Comparison of ENCODE assay signal across 17 cellular contexts in the genomic region with DNA sequence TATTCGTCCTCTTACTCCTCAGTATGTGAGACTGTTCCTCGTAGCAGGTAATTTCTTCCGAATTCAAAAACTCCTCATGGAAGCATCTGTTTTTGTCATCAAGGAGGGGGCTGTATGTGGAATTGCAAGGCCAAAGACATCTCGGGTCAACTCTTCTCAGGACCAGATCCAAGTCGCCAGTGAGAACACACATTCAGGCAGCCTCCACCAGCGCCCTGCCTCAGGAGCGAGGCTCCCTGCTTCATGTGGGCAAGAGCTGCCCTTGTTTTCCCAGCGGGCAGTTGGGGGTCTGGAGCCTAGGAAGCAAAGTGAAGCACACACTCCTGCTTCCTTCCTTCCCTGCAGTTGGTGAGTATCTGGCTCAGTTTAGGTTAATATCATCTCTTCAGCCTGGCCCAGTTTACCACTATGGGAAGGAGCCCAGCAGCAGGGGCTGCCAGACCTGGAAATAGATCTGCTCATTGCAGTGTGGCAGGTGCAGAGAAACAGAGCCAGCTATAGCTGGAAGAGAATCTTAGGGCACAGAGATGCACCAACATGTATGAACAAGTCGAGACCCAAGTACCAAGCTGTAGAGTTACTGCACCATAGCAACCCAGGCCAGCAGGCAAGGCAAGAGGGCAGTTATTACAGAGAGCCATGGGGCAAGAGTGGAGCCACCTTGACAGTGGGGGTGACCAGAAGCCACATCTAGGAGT. TPM values are rescaled to one million over a fixed set of nuclear protein-coding genes. Genes with fewer than 3 reads are reported as not detected.
DNase-seq lines count a peak whose midpoint lies in the region; ATAC-seq and TF ChIP-seq lines count a peak whose summit lies in the region.
"Had no signal": no experiment of that assay in that cellular context is flagged by ENCODE, and none has a peak within 500 bp of the region (broad histone marks: within the 10 kb centered on the region; RNA-seq: fewer than 3 reads in every experiment).

No MANE protein-coding gene starts in this region.

- H3K27ac ChIP-seq in neutrophil, result peak overlapping the region; percentile 99
- H3K27ac ChIP-seq: A549, neural progenitor cell had no signal

- no peaks in the 10 kb centered on the region for H3K27me3 Mint-ChIP-seq in activated CD4-positive, alpha-beta T cell treated with anti-CD3 and anti-CD28 coated beads, Interleukin-2, amount 10 ng/mL, durations not matched to agents 24 days and 14 days
- no peaks in the 10 kb centered on the region for H3K27me3 Mint-ChIP-seq in brain

- H3K9me3 ChIP-seq in neutrophil, result no peaks in the 10 kb centered on the region
- H3K9me3 ChIP-seq: A549, adrenal gland, upper lobe of left lung had no signal

- peaks cover 31% of the 10 kb centered on the region for H3K4me1 Mint-ChIP-seq in activated CD4-positive, alpha-beta T cell treated with anti-CD3 and anti-CD28 coated beads, Interleukin-2, amount 10 ng/mL, durations not matched to agents 24 days and 14 days
- no peaks in the 10 kb centered on the region for H3K4me1 Mint-ChIP-seq in brain
- H3K4me1 Mint-ChIP-seq: neural progenitor cell had no signal

- TF ChIP-seq CTCF in brain (conservative IDR thresholded peaks at IDR 0.05) (no peak), neutrophil (IDR thresholded peaks at IDR 0.05) (no peak)

- H3K9me3 Mint-ChIP-seq in activated CD4-positive, alpha-beta T cell treated with anti-CD3 and anti-CD28 coated beads, Interleukin-2, amount 10 ng/mL, durations not matched to agents 24 days and 14 days, result peaks cover 2% of the 10 kb centered on the region
- peaks cover 0 to 2% (median 0%) of the 10 kb centered on the region in 5 experiments for H3K9me3 Mint-ChIP-seq in brain
- H3K9me3 Mint-ChIP-seq: neural progenitor cell had no signal

- no peak overlapping the region for H3K4me3 ChIP-seq in neutrophil (ENCODE audit: low read depth in 1 of 2, low read length in 1 of 2)
- H3K4me3 ChIP-seq: A549, adrenal gland, neural progenitor cell, upper lobe of left lung had no signal

- no peaks in the 10 kb centered on the region for H3K27me3 ChIP-seq in neutrophil
- H3K27me3 ChIP-seq: adrenal gland, neural progenitor cell, upper lobe of left lung had no signal

- no peak overlapping the region for H3K4me3 Mint-ChIP-seq in activated CD4-positive, alpha-beta T cell treated with anti-CD3 and anti-CD28 coated beads, Interleukin-2, amount 10 ng/mL, durations not matched to agents 24 days and 14 days
- no peak overlapping the region for H3K4me3 Mint-ChIP-seq in brain
- H3K4me3 Mint-ChIP-seq: neural progenitor cell had no signal

- peak overlapping the region; percentile 53 for H3K27ac Mint-ChIP-seq in activated CD4-positive, alpha-beta T cell treated with anti-CD3 and anti-CD28 coated beads, Interleukin-2, amount 10 ng/mL, durations not matched to agents 24 days and 14 days
- H3K27ac Mint-ChIP-seq in brain, result peak overlapping the region in 3 of 5 experiments; percentile 42 to 89 (median 48)
- H3K27ac Mint-ChIP-seq: neural progenitor cell had no signal

- peaks cover 59 to 67% of the 10 kb centered on the region in 2 experiments for H3K4me1 ChIP-seq in neutrophil (ENCODE audit: control insufficient read depth in 1 of 2, insufficient read depth in 1 of 2, low read depth in 1 of 2, low read length in 1 of 2)
- H3K4me1 ChIP-seq: A549, neural progenitor cell had no signal

- ATAC-seq in GM18505 (IDR thresholded peaks at IDR 0.05; ENCODE audit: unreplicated experiment), result no peak
- ATAC-seq: HCT116, left lobe of liver had no signal

- no peak for TF ChIP-seq POLR2A in GM18505 (IDR thresholded peaks at IDR 0.05; ENCODE audit: borderline replicate concordance, extremely low read depth, insufficient read depth, insufficient read length)

- H3K36me3 Mint-ChIP-seq in activated CD4-positive, alpha-beta T cell treated with anti-CD3 and anti-CD28 coated beads, Interleukin-2, amount 10 ng/mL, durations not matched to agents 24 days and 14 days (ENCODE audit: low read depth), result peaks cover 14% of the 10 kb centered on the region
- no peaks in the 10 kb centered on the region for H3K36me3 Mint-ChIP-seq in brain

- no peaks in the 10 kb centered on the region for H3K36me3 ChIP-seq in neutrophil
- H3K36me3 ChIP-seq: adrenal gland, neural progenitor cell had no signal

- DNase-seq in activated CD4-positive, alpha-beta T cell treated with anti-CD3 and anti-CD28 coated beads, Interleukin-2, amount 10 ng/mL, durations not matched to agents 24 days and 14 days, result no peak
- DNase-seq in activated CD4-positive, alpha-beta T cell treated with anti-CD3 and anti-CD28 coated beads, Interleukin-2, amount 50 U/mL, for 48 hours, result no peak
- DNase-seq in NCI-H2196 (lab: John Stamatoyannopoulos, UW; ENCODE audit: unreplicated experiment), result peak; percentile 66
- DNase-seq in putamen (ENCODE audit: low spot score), result no peak
- no peak for DNase-seq in T1000 (lab: John Stamatoyannopoulos, UW)
- DNase-seq: adrenal gland, DND-41, foreskin melanocyte, NCI-H1092 treated with DMSO at 0.1 percent for 48 hours had no signal

- intact Hi-C loops in activated CD4-positive, alpha-beta T cell treated with anti-CD3 and anti-CD28 coated beads, Interleukin-2, amount 10 ng/mL, durations not matched to agents 24 days and 14 days (cut with micrococcal nuclease), result no loop called here

RNA-seq across cellular contexts. Expression of a gene that starts 25.3 kb away (rescaled TPM):
- 31.6 and 33.1 TPM in 2 replicates for total RNA-seq in activated CD4-positive, alpha-beta T cell treated with anti-CD3 and anti-CD28 coated beads, Interleukin-2, amount 10 ng/mL, durations not matched to agents 24 days and 14 days
- 52.5 TPM for polyA plus RNA-seq in brain (ENCODE audit: insufficient read depth, low read depth, low replicate concordance)

RNA-seq across cellular contexts. Expression of a gene that starts 25.5 kb away (rescaled TPM):
- 105 and 110 TPM in 2 replicates for total RNA-seq in activated CD4-positive, alpha-beta T cell treated with anti-CD3 and anti-CD28 coated beads, Interleukin-2, amount 10 ng/mL, durations not matched to agents 24 days and 14 days
- 58.6 TPM for polyA plus RNA-seq in brain (ENCODE audit: insufficient read depth, low read depth, low replicate concordance)

RNA-seq across cellular contexts. Expression of a gene that starts 31.9 kb away (rescaled TPM):
- 212 and 217 TPM in 2 replicates for total RNA-seq in activated CD4-positive, alpha-beta T cell treated with anti-CD3 and anti-CD28 coated beads, Interleukin-2, amount 10 ng/mL, durations not matched to agents 24 days and 14 days
- polyA plus RNA-seq in brain (ENCODE audit: insufficient read depth, low read depth, low replicate concordance), result 83.6 TPM
